In the genomic region with DNA sequence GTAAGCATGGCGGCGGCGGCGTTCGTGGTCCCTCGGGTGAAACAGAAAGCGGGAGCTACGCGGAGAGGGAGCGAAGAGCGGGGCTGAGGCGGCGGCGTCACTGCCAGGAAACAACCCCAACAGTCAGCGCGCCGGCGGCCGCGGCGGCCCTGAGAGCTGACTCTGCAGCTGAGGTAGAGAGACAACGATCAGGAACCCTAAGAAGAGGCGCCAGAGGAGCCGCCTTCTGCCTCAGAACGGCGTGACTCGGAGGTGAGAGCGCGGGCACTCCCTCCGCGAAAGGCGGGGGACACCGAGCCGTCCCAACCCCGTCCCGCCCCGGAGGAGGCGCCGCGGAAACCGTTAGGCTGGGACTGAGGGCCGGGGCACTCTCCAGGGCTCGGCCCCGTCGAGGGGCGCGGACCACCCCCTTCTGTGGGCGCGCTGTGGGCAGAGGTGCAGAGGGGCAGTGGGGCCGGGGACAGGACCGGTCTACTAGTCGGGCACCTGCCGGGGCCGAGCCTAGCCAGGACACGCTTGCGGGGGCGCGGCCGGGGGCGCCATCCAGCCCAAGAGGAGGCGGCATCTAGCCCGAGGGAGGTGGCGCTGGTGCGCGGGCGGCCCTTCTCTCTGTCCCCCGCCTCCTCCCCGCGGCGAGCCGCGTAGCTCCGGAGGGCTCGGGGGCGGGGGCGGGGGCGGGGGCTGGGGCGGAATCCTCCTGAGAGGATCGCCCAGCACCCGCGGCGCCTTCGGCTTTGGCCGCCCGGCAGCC, we compare ENCODE assay signal across 8 cellular contexts. TPM values are rescaled to one million over a fixed set of nuclear protein-coding genes. Genes with fewer than 3 reads are reported as not detected.
DNase-seq lines count a peak whose midpoint lies in the region; ATAC-seq and TF ChIP-seq lines count a peak whose summit lies in the region.

No MANE protein-coding gene starts in this region.

- H3K4me3 Mint-ChIP-seq in effector memory CD8-positive, alpha-beta T cell = peak overlapping the region; percentile 85 to 93

- H3K36me3 Mint-ChIP-seq in effector memory CD8-positive, alpha-beta T cell (ENCODE audit: insufficient read depth) = peaks cover 12% of the 10 kb centered on the region

- H3K27me3 ChIP-seq in HL-60 (ENCODE audit: insufficient read depth, poor library complexity, severe bottlenecking) = no peaks in the 10 kb centered on the region

- H3K27ac Mint-ChIP-seq in effector memory CD8-positive, alpha-beta T cell = peak overlapping the region; percentile 94 to 97

- peak overlapping the region; percentile 99 for H3K27ac ChIP-seq in HL-60 (replicated peaks)

- H3K4me1 Mint-ChIP-seq in effector memory CD8-positive, alpha-beta T cell (ENCODE audit: low read depth in 2 of 2) = peaks cover 16 to 34% of the 10 kb centered on the region in 2 donors

- TF ChIP-seq CTCF in HL-60 (IDR thresholded peaks at IDR 0.05; ENCODE audit: insufficient read depth, low read length) = no peak

- peak overlapping the region; percentile 59 for H3K4me3 ChIP-seq in HL-60 (replicated peaks; ENCODE audit: insufficient read depth, low read length)

- peaks cover 0 to 10% of the 10 kb centered on the region in 2 donors for H3K27me3 Mint-ChIP-seq in effector memory CD8-positive, alpha-beta T cell

- peaks cover 11 to 13% of the 10 kb centered on the region in 2 donors for H3K9me3 Mint-ChIP-seq in effector memory CD8-positive, alpha-beta T cell

- DNase-seq in COLO668 (lab: John Stamatoyannopoulos, UW; ENCODE audit: unreplicated experiment) (peak; percentile 96), HL-60 (ENCODE audit: low read depth in 1 of 2, low spot score in 1 of 2) (peak; percentile 52 to 88), mesenteric fat pad (ENCODE audit: low spot score) (peak; percentile 94)
- DNase-seq in NK-92 treated with Interleukin-12 subunit alpha and Interleukin-12 subunit beta, amount 100 ng/mL, for 24 hours (lab: John Stamatoyannopoulos, UW) = peak; percentile 91
- DNase-seq in activated CD8-positive, alpha-beta memory T cell treated with anti-CD3 and anti-CD28 coated beads for 48 hours (ENCODE audit: low read depth in 2 of 3, low spot score in 2 of 3) = peak; percentile 65 to 80 (median 66)
- DNase-seq in effector memory CD8-positive, alpha-beta T cell = peak; percentile 80 to 82 (median 81)
- DNase-seq in stimulated activated CD8-positive, alpha-beta memory T cell treated with anti-CD3 and anti-CD28 coated beads, Interleukin-15, amount 100 ng/mL, for 1 hour (ENCODE audit: low read depth) = peak; percentile 59

- peak; percentile 62 for ATAC-seq in GM19463 (IDR thresholded peaks at IDR 0.05; ENCODE audit: unreplicated experiment)
- peak; percentile 74 for ATAC-seq in effector memory CD8-positive, alpha-beta T cell (replicated peaks)

RNA-seq across cellular contexts. Expression of a gene that starts 0.4 kb away (rescaled TPM):
- 40.7 TPM for total RNA-seq in mesenteric fat pad

Comparison
In these comparisons a context has a peak if more than half of its experiments do, and no peak if none do; other contexts are left out.
1. Peak in every context shown above with its lines: DNase-seq, ATAC-seq, H3K4me3 ChIP-seq and H3K27ac ChIP-seq.